ENCODE assay signal across 8 cellular contexts in the genomic region with DNA sequence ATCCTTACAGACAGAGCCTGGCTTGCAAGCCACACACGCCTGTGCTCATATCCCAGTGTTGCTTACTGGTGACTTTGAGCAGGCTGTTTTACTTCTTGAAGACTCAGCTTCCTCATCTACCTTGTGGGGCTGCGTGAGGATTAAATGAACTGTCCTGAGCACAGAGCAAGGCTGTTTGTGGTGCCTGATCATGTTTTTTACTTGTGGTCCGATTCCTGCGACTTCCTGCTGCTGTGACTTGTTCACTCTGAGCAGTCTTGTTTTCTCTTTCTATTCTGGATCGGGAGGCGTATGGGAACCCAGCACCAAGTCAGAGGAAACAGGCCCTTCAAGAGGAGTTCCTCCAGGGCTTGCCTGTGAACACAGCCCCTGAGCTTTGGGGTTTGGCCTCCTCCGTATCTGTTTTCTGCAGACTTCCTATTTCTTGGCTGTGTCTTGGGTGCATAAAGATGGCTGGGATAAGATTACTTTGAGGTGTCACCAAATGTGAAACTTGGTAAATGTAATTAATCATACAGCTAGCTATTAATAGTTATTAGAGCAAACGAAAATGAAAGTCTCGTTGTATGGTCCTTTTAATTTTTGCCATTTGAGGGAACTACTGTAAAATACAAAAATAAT.
A peak's percentile ranks its signal among the peaks of the same experiment; 100 is the strongest.
DNase-seq lines count a peak whose midpoint lies in the region; ATAC-seq, FAIRE-seq and TF ChIP-seq lines count a peak whose summit lies in the region.

No MANE protein-coding gene starts in this region.

- TF ChIP-seq POLR2A in GM12891 (IDR thresholded peaks at IDR 0.05; ENCODE audit: low read depth, low read length) (peak; percentile 57), esophagus muscularis mucosa (IDR thresholded peaks at IDR 0.05; ENCODE audit: low read depth) (no peak)

- H3K4me1 ChIP-seq in esophagus muscularis mucosa: peaks cover 20 to 25% (median 23%) of the 10 kb centered on the region in 4 donors

- peak; percentile 75 for ATAC-seq in GM21390 (IDR thresholded peaks at IDR 0.05; ENCODE audit: unreplicated experiment)
- ATAC-seq in stimulated activated effector memory CD8-positive, alpha-beta T cell treated with anti-CD3 and anti-CD28 coated beads, Interleukin-12 subunit alpha, Interleukin-12 subunit beta, amount 100 ng/mL, for 72 hours: peak; percentile 24

- intact Hi-C loops in esophagus muscularis mucosa (cut with DNase I): no loop called here

- TF ChIP-seq CTCF in esophagus muscularis mucosa (IDR thresholded peaks at IDR 0.05): no peak

- H3K27ac Mint-ChIP-seq in IgD-negative memory B cell: peak overlapping the region; percentile 28 to 95 (median 78)
- peak overlapping the region; percentile 88 for H3K27ac Mint-ChIP-seq in stimulated activated effector memory CD8-positive, alpha-beta T cell treated with anti-CD3 and anti-CD28 coated beads, Interleukin-12 subunit alpha, Interleukin-12 subunit beta, amount 100 ng/mL, for 72 hours

- TF ChIP-seq EP300 in esophagus muscularis mucosa (IDR thresholded peaks at IDR 0.05): no peak

- H3K27me3 Mint-ChIP-seq in IgD-negative memory B cell: no peaks in the 10 kb centered on the region

- H3K36me3 ChIP-seq in esophagus muscularis mucosa: peaks cover 5 to 29% (median 20%) of the 10 kb centered on the region in 4 donors

- H3K9me3 Mint-ChIP-seq in IgD-negative memory B cell: peaks cover 0 to 7% (median 2%) of the 10 kb centered on the region in 3 donors
- H3K9me3 Mint-ChIP-seq in stimulated activated effector memory CD8-positive, alpha-beta T cell treated with anti-CD3 and anti-CD28 coated beads, Interleukin-12 subunit alpha, Interleukin-12 subunit beta, amount 100 ng/mL, for 72 hours: no peaks in the 10 kb centered on the region

- FAIRE-seq in GM12891 (lab: Jason Lieb, UNC): peak; percentile 88

- H3K9me3 ChIP-seq in esophagus muscularis mucosa: no peaks in the 10 kb centered on the region

- H3K4me3 ChIP-seq in esophagus muscularis mucosa: peak overlapping the region; percentile 23 to 37 (median 27)

- peak; percentile 30 for DNase-seq in GM12891 (ENCODE audit: insufficient read length, low spot score)
- no peak for DNase-seq in esophagus muscularis mucosa (ENCODE audit: extremely low spot score)
- DNase-seq in stimulated activated effector memory CD8-positive, alpha-beta T cell treated with anti-CD3 and anti-CD28 coated beads, Interleukin-12 subunit alpha, Interleukin-12 subunit beta, amount 100 ng/mL, for 72 hours (ENCODE audit: low spot score in 2 of 2): no peak
- no peak for DNase-seq in NCI-H1930 (lab: John Stamatoyannopoulos, UW)
- no peak for DNase-seq in SW480 (ENCODE audit: low spot score)
- no peak for DNase-seq in NCI-H146 (lab: John Stamatoyannopoulos, UW)

- H3K4me3 Mint-ChIP-seq in IgD-negative memory B cell: peak overlapping the region; percentile 70 to 93 (median 84)
- H3K4me3 Mint-ChIP-seq in stimulated activated effector memory CD8-positive, alpha-beta T cell treated with anti-CD3 and anti-CD28 coated beads, Interleukin-12 subunit alpha, Interleukin-12 subunit beta, amount 100 ng/mL, for 72 hours: peak overlapping the region; percentile 41

- H3K4me1 Mint-ChIP-seq in IgD-negative memory B cell: peaks cover 9 to 24% (median 21%) of the 10 kb centered on the region in 3 donors
- peaks cover 18% of the 10 kb centered on the region for H3K4me1 Mint-ChIP-seq in stimulated activated effector memory CD8-positive, alpha-beta T cell treated with anti-CD3 and anti-CD28 coated beads, Interleukin-12 subunit alpha, Interleukin-12 subunit beta, amount 100 ng/mL, for 72 hours

- 33% methylated on average over 9 of the region's 9 CpGs for WGBS in esophagus muscularis mucosa

- peak overlapping the region; percentile 48 to 69 (median 64) for H3K27ac ChIP-seq in esophagus muscularis mucosa (replicated peaks in 1 of 4)

- H3K36me3 Mint-ChIP-seq in IgD-negative memory B cell: peaks cover 4% of the 10 kb centered on the region
- peaks cover 55% of the 10 kb centered on the region for H3K36me3 Mint-ChIP-seq in stimulated activated effector memory CD8-positive, alpha-beta T cell treated with anti-CD3 and anti-CD28 coated beads, Interleukin-12 subunit alpha, Interleukin-12 subunit beta, amount 100 ng/mL, for 72 hours

- H3K27me3 ChIP-seq in esophagus muscularis mucosa: no peaks in the 10 kb centered on the region

TF ChIP-seq in GM12891, 5 proteins besides CTCF, POLR2A, EP300 and RAD21:
- TF ChIP-seq TAF1 (IDR thresholded peaks at IDR 0.05; ENCODE audit: low read depth, low read length) (no peak; the same call in 1 of the 2 replicates), SPI1 (IDR thresholded peaks at IDR 0.05; ENCODE audit: low read depth, low read length) (peak; percentile 50; the same call in 1 of the 2 replicates), POU2F2 (IDR thresholded peaks at IDR 0.05; ENCODE audit: low read depth, low read length) (no peak), PAX5 (IDR thresholded peaks at IDR 0.05; ENCODE audit: insufficient read depth, low read length, severe bottlenecking) (no peak), POLR2AphosphoS5 (IDR thresholded peaks at IDR 0.05; ENCODE audit: low read depth, low read length) (no peak)
